ENCODE assay signal across 8 cellular contexts in genomic region chr12:110048242-110049027, GRCh38. TPM values are rescaled to one million over a fixed set of nuclear protein-coding genes. Genes with fewer than 3 reads are reported as not detected.
DNase-seq lines count a peak whose midpoint lies in the region; ATAC-seq and TF ChIP-seq lines count a peak whose summit lies in the region.

A gene with protein sequence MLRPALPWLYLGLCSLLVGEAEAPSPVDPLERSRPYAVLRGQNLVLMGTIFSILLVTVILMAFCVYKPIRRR (minus strand): TSS chr12:110048522. CDS start chr12:110048495, 27 bp downstream.

- H3K9me2 ChIP-seq in PC-3 (replicated peaks; ENCODE audit: low read length), result no peaks in the 10 kb centered on the region

- H3F3A ChIP-seq in PC-3 (ENCODE audit: low read length, unreplicated experiment), result no peaks in the 10 kb centered on the region

- no TSS peak for BruUV-seq in PC-3 (replicated peaks; lab: Mats Ljungman, UMichigan)

- H2AFZ ChIP-seq in PC-3 (ENCODE audit: low read length), result peak within 1 kb of the TSS; percentile 82

- 2% methylated on average over 38 to 47 of the region's 47 CpGs for WGBS in esophagus, 2 donors

- ATAC-seq in GM21576 (IDR thresholded peaks at IDR 0.05; ENCODE audit: unreplicated experiment) (peak; percentile 98), PC-3 (peak; percentile 100)

- peaks cover 17% of the 10 kb centered on the region; the same call in 1 of the 2 replicates for H3K4me1 ChIP-seq in PC-3 (ENCODE audit: insufficient read depth, low read length)
- peaks cover 2 to 3% of the 10 kb centered on the region in 2 donors for H3K4me1 ChIP-seq in esophagus (ENCODE audit: control insufficient read depth in 2 of 2, insufficient read depth in 2 of 2, low read length in 1 of 2)
- peaks cover 14% of the 10 kb centered on the region for H3K4me1 ChIP-seq in mucosa of stomach (ENCODE audit: control insufficient read depth, insufficient read depth, low read length)

- TF ChIP-seq CTCF in PC-3 (conservative IDR thresholded peaks at IDR 0.05; ENCODE audit: low read depth, low read length), result no peak

- peak; percentile 98 for DNase-seq in DMS114 treated with DMSO at 0.1 percent for 48 hours (lab: John Stamatoyannopoulos, UW; ENCODE audit: unreplicated experiment)
- peak; percentile 99 for DNase-seq in PC-3
- DNase-seq in activated T-cell treated with anti-CD3 and anti-CD28 coated beads for 48 hours (ENCODE audit: low read depth), result peak; percentile 87
- DNase-seq in stimulated activated CD8-positive, alpha-beta memory T cell treated with anti-CD3 and anti-CD28 coated beads, Interleukin-7, amount 100 ng/mL, for 1 hour (ENCODE audit: low read depth in 2 of 2), result peak; percentile 73 to 83

- TF ChIP-seq RAD21 in Ishikawa (IDR thresholded peaks at IDR 0.05; ENCODE audit: low read depth), result no peak

- H3K4me3 ChIP-seq in PC-3 (ENCODE audit: low read length) (peak within 1 kb of the TSS; percentile 87), esophagus (ENCODE audit: low read depth in 1 of 2, low read length in 2 of 2) (peak within 1 kb of the TSS; percentile 80 to 81), mucosa of stomach (ENCODE audit: low read length) (peak within 1 kb of the TSS; percentile 9)

- 0 out of 2 replicates have a peak, but pooled peaks have one; percentile 25 for TF ChIP-seq EP300 in Ishikawa (IDR thresholded peaks at IDR 0.05; ENCODE audit: borderline replicate concordance)

- H3K27ac ChIP-seq in PC-3 (ENCODE audit: low read length) (no peak within 1 kb of the TSS), esophagus (ENCODE audit: low read depth in 2 of 2, low read length in 1 of 2) (peak within 1 kb of the TSS; percentile 64 to 88)

- H3K9ac ChIP-seq in PC-3 (ENCODE audit: low read length) (peak within 1 kb of the TSS; percentile 75), mucosa of stomach (ENCODE audit: low read length) (peak within 1 kb of the TSS; percentile 84)

- H4K20me1 ChIP-seq in PC-3 (ENCODE audit: low read length), result no peaks in the 10 kb centered on the region

- CTCF ChIA-PET in PC-3 (lab: Charles Lee), result no interaction called here

- H3K9me3 ChIP-seq in PC-3 (ENCODE audit: low read length), result no peaks in the 10 kb centered on the region
- H3K9me3 ChIP-seq in esophagus (ENCODE audit: control insufficient read depth in 2 of 2, insufficient read depth in 1 of 2, low read depth in 1 of 2, low read length in 1 of 2), result no peaks in the 10 kb centered on the region
- H3K9me3 ChIP-seq in mucosa of stomach (ENCODE audit: control insufficient read depth, low read length), result no peaks in the 10 kb centered on the region

- intact Hi-C loops in PC-3 (cut with micrococcal nuclease), result loop anchor here (5.0 kb wide), 1 partner anchor 354 kb away; the partner anchor contains the start of gene ANAPC7

- no peaks in the 10 kb centered on the region for H3K36me3 ChIP-seq in PC-3 (ENCODE audit: low read depth, low read length)
- H3K36me3 ChIP-seq in esophagus (ENCODE audit: control insufficient read depth in 2 of 2, insufficient read depth in 2 of 2, low read length in 1 of 2), result no peaks in the 10 kb centered on the region
- no peaks in the 10 kb centered on the region for H3K36me3 ChIP-seq in mucosa of stomach (ENCODE audit: control insufficient read depth, insufficient read depth, low read length)

- H3K79me2 ChIP-seq in PC-3 (ENCODE audit: low read length), result peaks cover 33% of the 10 kb centered on the region

- peak within 1 kb of the TSS; percentile 92 for H3K4me2 ChIP-seq in PC-3 (ENCODE audit: low read length)

- POLR2A ChIA-PET in PC-3 (lab: Charles Lee; ENCODE audit: unreplicated experiment), result no interaction called here

- no peaks in the 10 kb centered on the region for H3K27me3 ChIP-seq in PC-3 (ENCODE audit: low read length)
- no peaks in the 10 kb centered on the region for H3K27me3 ChIP-seq in esophagus (ENCODE audit: control insufficient read depth in 1 of 2, insufficient read depth in 2 of 2, low read length in 2 of 2)
- H3K27me3 ChIP-seq in mucosa of stomach (ENCODE audit: control insufficient read depth, insufficient read depth, low read length), result no peaks in the 10 kb centered on the region

TF ChIP-seq in Ishikawa, 13 proteins besides CTCF, POLR2A, EP300 and RAD21:
- TF ChIP-seq USF1 (IDR thresholded peaks at IDR 0.05) (peak; percentile 63), YY1 (IDR thresholded peaks at IDR 0.05; ENCODE audit: low read depth) (peak; percentile 75), TEAD4 (IDR thresholded peaks at IDR 0.05) (peak; percentile 51), TCF12 (IDR thresholded peaks at IDR 0.05; ENCODE audit: low read depth) (no peak), NFIC (IDR thresholded peaks at IDR 0.05) (peak; percentile 62), CREB1 (IDR thresholded peaks at IDR 0.05; ENCODE audit: low read depth) (no peak), TAF1 (IDR thresholded peaks at IDR 0.05; ENCODE audit: low read depth) (peak; percentile 40; the same call in 1 of the 2 replicates), FOXM1 (IDR thresholded peaks at IDR 0.05; ENCODE audit: borderline replicate concordance, low read depth) (no peak), ZBTB7A (IDR thresholded peaks at IDR 0.05; ENCODE audit: low read depth) (no peak), CEBPB (IDR thresholded peaks at IDR 0.05) (0 out of 2 replicates have a peak, but pooled peaks have one; percentile 24), MAX (IDR thresholded peaks at IDR 0.05) (peak; percentile 77), EGR1 (IDR thresholded peaks at IDR 0.05) (no peak)
- TF ChIP-seq, protein P1, sequence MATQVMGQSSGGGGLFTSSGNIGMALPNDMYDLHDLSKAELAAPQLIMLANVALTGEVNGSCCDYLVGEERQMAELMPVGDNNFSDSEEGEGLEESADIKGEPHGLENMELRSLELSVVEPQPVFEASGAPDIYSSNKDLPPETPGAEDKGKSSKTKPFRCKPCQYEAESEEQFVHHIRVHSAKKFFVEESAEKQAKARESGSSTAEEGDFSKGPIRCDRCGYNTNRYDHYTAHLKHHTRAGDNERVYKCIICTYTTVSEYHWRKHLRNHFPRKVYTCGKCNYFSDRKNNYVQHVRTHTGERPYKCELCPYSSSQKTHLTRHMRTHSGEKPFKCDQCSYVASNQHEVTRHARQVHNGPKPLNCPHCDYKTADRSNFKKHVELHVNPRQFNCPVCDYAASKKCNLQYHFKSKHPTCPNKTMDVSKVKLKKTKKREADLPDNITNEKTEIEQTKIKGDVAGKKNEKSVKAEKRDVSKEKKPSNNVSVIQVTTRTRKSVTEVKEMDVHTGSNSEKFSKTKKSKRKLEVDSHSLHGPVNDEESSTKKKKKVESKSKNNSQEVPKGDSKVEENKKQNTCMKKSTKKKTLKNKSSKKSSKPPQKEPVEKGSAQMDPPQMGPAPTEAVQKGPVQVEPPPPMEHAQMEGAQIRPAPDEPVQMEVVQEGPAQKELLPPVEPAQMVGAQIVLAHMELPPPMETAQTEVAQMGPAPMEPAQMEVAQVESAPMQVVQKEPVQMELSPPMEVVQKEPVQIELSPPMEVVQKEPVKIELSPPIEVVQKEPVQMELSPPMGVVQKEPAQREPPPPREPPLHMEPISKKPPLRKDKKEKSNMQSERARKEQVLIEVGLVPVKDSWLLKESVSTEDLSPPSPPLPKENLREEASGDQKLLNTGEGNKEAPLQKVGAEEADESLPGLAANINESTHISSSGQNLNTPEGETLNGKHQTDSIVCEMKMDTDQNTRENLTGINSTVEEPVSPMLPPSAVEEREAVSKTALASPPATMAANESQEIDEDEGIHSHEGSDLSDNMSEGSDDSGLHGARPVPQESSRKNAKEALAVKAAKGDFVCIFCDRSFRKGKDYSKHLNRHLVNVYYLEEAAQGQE (IDR thresholded peaks at IDR 0.05; ENCODE audit: low read depth), result no peak

RNA-seq across cellular contexts. Expression of the gene that starts here (rescaled TPM):
- total RNA-seq in PC-3 (2014; rRNA removed), result 5.5 and 6.7 TPM in 2 replicates
- 1 to 10 TPM; 4.1 to 4.9 TPM for polyA plus RNA-seq in esophagus

Comparison
In these comparisons a context has a peak if more than half of its experiments do, and no peak if none do; other contexts are left out.
1. H3K4me3 ChIP-seq: peak in every context shown above with its lines; median percentile 87 in PC-3; 80 in esophagus; 9 in mucosa of stomach.